Comparison of ENCODE assay signal across 30 cellular contexts in the genomic region with DNA sequence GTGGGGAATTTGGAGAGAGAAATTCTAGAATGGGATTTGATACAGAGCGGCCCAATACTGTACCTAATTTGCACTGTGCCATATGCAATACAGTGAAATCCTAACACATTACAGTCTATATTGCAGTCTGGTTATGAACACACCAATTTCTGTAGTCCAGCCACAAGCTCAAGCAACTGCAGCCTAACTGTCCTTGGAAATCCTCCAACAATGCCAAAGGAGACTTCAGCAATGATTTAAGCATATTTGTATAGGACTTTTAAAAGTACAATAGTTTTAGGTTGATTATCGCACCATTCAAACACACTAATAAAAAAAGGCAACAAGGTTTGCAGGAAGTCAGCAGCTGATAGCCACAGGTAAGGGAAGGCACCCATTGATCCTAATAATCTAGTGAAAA. TPM values are rescaled to one million over a fixed set of nuclear protein-coding genes. Genes with fewer than 3 reads are reported as not detected.
DNase-seq lines count a peak whose midpoint lies in the region; TF ChIP-seq lines count a peak whose summit lies in the region.
"Had no signal": no experiment of that assay in that cellular context is flagged by ENCODE, and none has a peak within 500 bp of the region (broad histone marks: within the 10 kb centered on the region; RNA-seq: fewer than 3 reads in every experiment).

No MANE protein-coding gene starts in this region.

- H3K27ac Mint-ChIP-seq in mesothelial cell of epicardium = peak overlapping the region; percentile 57
- H3K27ac Mint-ChIP-seq: activated B cell treated with CpG ODN at 0.5 μM for 24 hours; activated CD4-positive, alpha-beta T cell treated with anti-CD3 and anti-CD28 coated beads, Interleukin-2, amount 10 ng/mL, durations not matched to agents 7 days and 5 days; activated naive CD8-positive, alpha-beta T cell; CD4-positive, CD25-positive, alpha-beta regulatory T cell; nephron progenitor cell; T-cell had no signal

- DNase-seq in EH (ENCODE audit: low read depth) (peak; percentile 49), amniotic epithelial cell (ENCODE audit: low read depth) (peak; percentile 58), fibroblast of gingiva (ENCODE audit: low read depth) (peak; percentile 67), mesothelial cell of epicardium (ENCODE audit: low spot score in 2 of 2, unreplicated experiment in 2 of 2) (no peak), NCI-H187 treated with DMSO at 0.1 percent for 48 hours (lab: John Stamatoyannopoulos, UW) (no peak), DMS53 treated with DMSO at 0.1 percent for 48 hours (lab: John Stamatoyannopoulos, UW; ENCODE audit: unreplicated experiment) (no peak), G401 (ENCODE audit: low spot score) (no peak), foreskin melanocyte (no peak)
- DNase-seq: activated B cell treated with CpG ODN at 0.5 μM for 24 hours; activated CD4-positive, alpha-beta T cell treated with anti-CD3 and anti-CD28 coated beads, Interleukin-2, amount 10 ng/mL, durations not matched to agents 7 days and 5 days; activated effector memory CD4-positive, alpha-beta T cell treated with anti-CD3 and anti-CD28 coated beads, Interleukin-2, amount 50 U/mL, for 16 hours; activated T-cell treated with anti-CD3 and anti-CD28 coated beads, Interleukin-2, amount 50 U/mL, for 1 hour; AML-193; aorta; Calu3; CD4-positive, CD25-positive, alpha-beta regulatory T cell; central memory CD4-positive, alpha-beta T cell; dermis blood vessel endothelial cell; DND-41; NCI-H1092; NCI-H1930; NCI-H2171 treated with DMSO at 0.1 percent for 48 hours; NCI-H510A; nephron progenitor cell; ovary; SIG-M5; stimulated activated naive CD4-positive, alpha-beta T cell; T-cell; upper lobe of right lung had no signal

- no peak for TF ChIP-seq CTCF in mesothelial cell of epicardium (IDR thresholded peaks at IDR 0.05; ENCODE audit: unreplicated experiment)

- H3K4me3 Mint-ChIP-seq in mesothelial cell of epicardium = no peak overlapping the region
- H3K4me3 Mint-ChIP-seq: activated B cell treated with CpG ODN at 0.5 μM for 24 hours; activated CD4-positive, alpha-beta T cell treated with anti-CD3 and anti-CD28 coated beads, Interleukin-2, amount 10 ng/mL, durations not matched to agents 7 days and 5 days; activated naive CD8-positive, alpha-beta T cell; CD4-positive, CD25-positive, alpha-beta regulatory T cell; nephron progenitor cell; T-cell had no signal

- in situ Hi-C loops in G401 (cut with HindIII; ENCODE audit: low sequenced_read_pairs) = no loop called here

- H3K4me1 Mint-ChIP-seq in mesothelial cell of epicardium = peaks cover 17% of the 10 kb centered on the region
- H3K4me1 Mint-ChIP-seq: nephron progenitor cell had no signal

- no peaks in the 10 kb centered on the region for H3K9me3 Mint-ChIP-seq in mesothelial cell of epicardium
- H3K9me3 Mint-ChIP-seq: activated B cell treated with CpG ODN at 0.5 μM for 24 hours; activated CD4-positive, alpha-beta T cell treated with anti-CD3 and anti-CD28 coated beads, Interleukin-2, amount 10 ng/mL, durations not matched to agents 7 days and 5 days; nephron progenitor cell; T-cell had no signal

- H3K27me3 Mint-ChIP-seq in mesothelial cell of epicardium (ENCODE audit: low read depth) = no peaks in the 10 kb centered on the region
- H3K27me3 Mint-ChIP-seq: activated B cell treated with CpG ODN at 0.5 μM for 24 hours; activated CD4-positive, alpha-beta T cell treated with anti-CD3 and anti-CD28 coated beads, Interleukin-2, amount 10 ng/mL, durations not matched to agents 7 days and 5 days; CD4-positive, CD25-positive, alpha-beta regulatory T cell; T-cell had no signal

- H3K36me3 Mint-ChIP-seq in mesothelial cell of epicardium = no peaks in the 10 kb centered on the region
- H3K36me3 Mint-ChIP-seq: activated naive CD8-positive, alpha-beta T cell; CD4-positive, CD25-positive, alpha-beta regulatory T cell; T-cell had no signal

RNA-seq across cellular contexts. Expression of gene DIAPH3, which starts 17.2 kb away (rescaled TPM):
- 13.4 to 16.8 TPM (median 16.5 TPM) in 3 replicates for total RNA-seq in mesothelial cell of epicardium
- total RNA-seq in G401 (2014; rRNA removed; shearing (Covaris generic)) = 13.7 and 31.3 TPM in 2 replicates

Comparison
In these comparisons a context has a peak if more than half of its experiments do, and no peak if none do; other contexts are left out.
1. DNase-seq: peak in EH (single experiment), amniotic epithelial cell (single experiment) and fibroblast of gingiva (single experiment); none in mesothelial cell of epicardium (0 of 2), NCI-H187 treated with DMSO at 0.1 percent for 48 hours (single experiment), DMS53 treated with DMSO at 0.1 percent for 48 hours (single experiment), G401 (single experiment) and foreskin melanocyte (single experiment).